9 cellular contexts compared by ENCODE assay signal in the genomic region with DNA sequence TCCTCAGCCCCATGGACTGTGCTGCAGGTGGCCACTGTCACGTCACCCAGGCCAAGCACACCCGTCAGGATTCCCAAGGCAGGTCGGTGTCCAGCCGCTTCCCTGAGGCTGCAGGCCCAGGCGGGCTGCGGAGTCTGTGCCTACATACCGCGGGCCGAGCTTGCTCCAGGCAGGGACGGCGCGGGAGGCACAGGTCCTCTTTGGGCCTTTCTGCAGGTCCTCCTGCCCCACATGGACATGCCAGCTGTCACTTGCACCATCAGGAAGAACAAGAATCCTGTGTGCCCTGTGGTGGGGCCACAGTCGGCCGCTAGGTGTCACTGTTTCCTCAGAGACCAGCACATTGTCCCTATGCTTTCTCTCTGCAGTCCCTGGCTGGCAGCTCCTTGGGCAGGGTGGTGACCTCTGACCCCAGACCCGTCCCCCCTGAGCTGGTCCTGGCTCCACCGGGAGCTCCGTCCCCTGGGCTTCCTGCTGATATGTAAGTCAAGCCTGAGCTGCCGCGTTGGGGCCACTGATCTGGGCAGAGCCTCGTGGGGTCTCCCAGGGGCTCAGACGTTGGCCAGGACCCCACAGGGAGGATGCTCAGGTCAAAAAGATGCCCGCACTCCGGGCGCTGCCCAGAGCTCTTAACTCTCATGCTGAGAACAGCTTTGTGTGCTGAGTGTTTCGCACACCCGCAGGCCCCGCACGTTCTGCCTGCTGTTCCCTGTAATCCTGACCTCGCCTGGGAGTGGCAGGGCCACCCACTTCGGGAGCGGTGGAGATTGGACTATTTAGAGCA. TPM values are rescaled to one million over a fixed set of nuclear protein-coding genes. Genes with fewer than 3 reads are reported as not detected.
A peak's percentile ranks its signal among the peaks of the same experiment; 100 is the strongest.
DNase-seq lines count a peak whose midpoint lies in the region; ATAC-seq and TF ChIP-seq lines count a peak whose summit lies in the region.
"Had no signal": no experiment of that assay in that cellular context is flagged by ENCODE, and none has a peak within 500 bp of the region (broad histone marks: within the 10 kb centered on the region; RNA-seq: fewer than 3 reads in every experiment).

No MANE protein-coding gene starts in this region.

- no peak overlapping the region for H3K4me3 Mint-ChIP-seq in neural crest cell

- ATAC-seq in stimulated activated naive CD8-positive, alpha-beta T cell treated with anti-CD3 and anti-CD28 coated beads, Interleukin-15, Interleukin-2, amounts not matched to agents 100 U/mL and 50 U/mL, for 24 hours = peak; percentile 76
- no peak for ATAC-seq in HG03439 (IDR thresholded peaks at IDR 0.05; ENCODE audit: unreplicated experiment)

- no peak overlapping the region for H3K4me3 ChIP-seq in fibroblast of pulmonary artery (replicated peaks; ENCODE audit: low read depth, low read length)

- peak; percentile 94 for TF ChIP-seq CTCF in fibroblast of pulmonary artery (IDR thresholded peaks at IDR 0.05; ENCODE audit: low read length, missing control alignments)
- TF ChIP-seq CTCF in neural crest cell (conservative IDR thresholded peaks at IDR 0.05) = peak; percentile 96

- no peaks in the 10 kb centered on the region for H3K36me3 Mint-ChIP-seq in neural crest cell (ENCODE audit: low read depth)

- H3K27me3 Mint-ChIP-seq in neural crest cell (ENCODE audit: low read depth) = peaks cover 2% of the 10 kb centered on the region

- no peaks in the 10 kb centered on the region for H3K4me1 Mint-ChIP-seq in neural crest cell

- DNase-seq in GM04504 (ENCODE audit: low read depth) (peak; percentile 49), LHCN-M2 (ENCODE audit: low read depth) (peak; percentile 68), RPMI7951 (ENCODE audit: low read depth) (peak; percentile 75), activated T-helper 1 cell treated with Interleukin-2 at 50 U/mL for 16 hours (ENCODE audit: low read depth) (peak; percentile 70), fibroblast of pulmonary artery (ENCODE audit: low read depth) (peak; percentile 83), neural crest cell (ENCODE audit: low read depth, low spot score) (peak; percentile 97)
- DNase-seq in stimulated activated naive CD8-positive, alpha-beta T cell treated with anti-CD3 and anti-CD28 coated beads, Interleukin-15, Interleukin-2, amounts not matched to agents 100 U/mL and 50 U/mL, for 24 hours = peak; percentile 86

- H3K27ac Mint-ChIP-seq in neural crest cell (ENCODE audit: unreplicated experiment) = no peak overlapping the region

- no peaks in the 10 kb centered on the region for H3K9me3 Mint-ChIP-seq in neural crest cell

RNA-seq across cellular contexts. Expression of gene AGXT, which starts 17.4 kb away (rescaled TPM):
- not detected in 2 replicates for total RNA-seq in LHCN-M2 (2014; rRNA removed)
- not detected for polyA plus RNA-seq in LHCN-M2 (2012)
- total RNA-seq in RPMI7951 (2014; rRNA removed; shearing (Covaris generic)) = 0.10 and 0.24 TPM in 2 replicates
- not detected in 2 replicates for total RNA-seq in neural crest cell
- polyA plus RNA-seq: esophagus had no signal

RNA-seq across cellular contexts. Expression of gene KIF1A, which starts 31.3 kb away (rescaled TPM):
- total RNA-seq in LHCN-M2 (2014; rRNA removed) = 0.75 TPM in 1 of 2 replicates, not detected in the other
- not detected for polyA plus RNA-seq in LHCN-M2 (2012)
- total RNA-seq in RPMI7951 (2014; rRNA removed; shearing (Covaris generic)) = 0.36 TPM in 1 of 2 replicates, not detected in the other
- 90.9 and 91.3 TPM in 2 replicates for total RNA-seq in neural crest cell

RNA-seq across cellular contexts. Expression of gene MAB21L4, which starts 44.7 kb away (rescaled TPM):
- total RNA-seq in LHCN-M2 (2014; rRNA removed) = not detected in 2 replicates
- polyA plus RNA-seq in LHCN-M2 (2012) = not detected
- total RNA-seq in RPMI7951 (2014; rRNA removed; shearing (Covaris generic)) = not detected in 2 replicates
- not detected in 2 replicates for total RNA-seq in neural crest cell

RNA-seq across cellular contexts. Expression of gene CROCC2, which starts 54.9 kb away (rescaled TPM):
- total RNA-seq in LHCN-M2 (2014; rRNA removed) (under 0.01 TPM in 1 of 2 replicates, not detected in the other), neural crest cell (not detected in 2 replicates)
- polyA plus RNA-seq in LHCN-M2 (2012) = not detected
- total RNA-seq in RPMI7951 (2014; rRNA removed; shearing (Covaris generic)) = 0.12 TPM in 1 of 2 replicates, not detected in the other

Comparison
In these comparisons a context has a peak if more than half of its experiments do, and no peak if none do; other contexts are left out.
1. RNA of gene KIF1A, which starts 31.3 kb away (total RNA-seq): 90.9 to 91.3 TPM in neural crest cell; 0.75 TPM in LHCN-M2 and 0.36 TPM in RPMI7951; every median in the first group is over 10 times any median in the second.
2. Peak in every context shown above with its lines, with median percentiles within 50 percentile points of each other: DNase-seq.